11 cellular contexts compared by ENCODE assay signal in the genomic region with DNA sequence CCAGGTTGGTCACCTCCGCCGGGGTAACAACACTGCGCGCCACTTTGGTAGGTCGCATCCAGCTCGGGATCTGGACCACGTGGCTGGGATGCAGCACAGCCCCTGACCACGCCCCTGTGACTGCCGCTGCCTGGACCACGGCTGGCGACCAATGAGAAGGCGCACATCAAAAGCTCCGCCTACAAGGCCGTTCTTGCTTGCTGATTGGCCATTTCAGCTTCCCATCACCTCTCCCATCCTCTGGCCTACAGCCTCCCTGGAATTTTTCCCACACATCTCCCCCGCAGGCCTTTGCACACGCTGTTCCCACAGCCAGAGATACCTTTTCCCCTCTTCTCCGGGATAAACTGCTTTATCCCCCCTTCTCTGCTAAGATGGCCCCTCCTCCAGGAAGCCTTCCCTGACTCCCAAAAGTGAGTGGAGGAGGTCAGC. TPM values are rescaled to one million over a fixed set of nuclear protein-coding genes. Genes with fewer than 3 reads are reported as not detected.
DNase-seq lines count a peak whose midpoint lies in the region; TF ChIP-seq lines count a peak whose summit lies in the region.
"Had no signal": no experiment of that assay in that cellular context is flagged by ENCODE, and none has a peak within 500 bp of the region (broad histone marks: within the 10 kb centered on the region; RNA-seq: fewer than 3 reads in every experiment).

No MANE protein-coding gene starts in this region.

- peak overlapping the region; percentile 41 for H3K4me3 ChIP-seq in HUES6 (ENCODE audit: low read depth, low read length)
- H3K4me3 ChIP-seq in astrocyte of the spinal cord (ENCODE audit: low read depth, low read length), result no peak overlapping the region
- no peak overlapping the region for H3K4me3 ChIP-seq in Peyer's patch

- no peak overlapping the region for H3K9ac ChIP-seq in HUES6 (ENCODE audit: low read length)

- H3K9me3 ChIP-seq in HUES6 (ENCODE audit: control insufficient read depth, insufficient read depth, low read depth, low read length) (no peaks in the 10 kb centered on the region), Peyer's patch (no peaks in the 10 kb centered on the region)

- H3K36me3 ChIP-seq in HUES6 (ENCODE audit: control insufficient read depth, insufficient read depth, low read length) (no peaks in the 10 kb centered on the region), Peyer's patch (no peaks in the 10 kb centered on the region)

- DNase-seq in COLO668 (lab: John Stamatoyannopoulos, UW; ENCODE audit: unreplicated experiment) (peak; percentile 18), astrocyte of the spinal cord (ENCODE audit: low read depth, low spot score) (peak; percentile 16), iris pigment epithelial cell (ENCODE audit: low read depth) (peak; percentile 65), Peyer's patch (no peak), activated gamma-delta T cell treated with Interleukin-2 at 50 U/mL for 16 hours (no peak), DMS53 (lab: John Stamatoyannopoulos, UW) (no peak), OCI-M2 (lab: John Stamatoyannopoulos, UW; ENCODE audit: unreplicated experiment) (no peak)
- DNase-seq: amniotic stem cell; NCI-H1694 treated with DMSO at 0.1 percent for 48 hours; stimulated activated naive CD4-positive, alpha-beta T cell had no signal

- in situ Hi-C loops in astrocyte of the spinal cord (cut with HindIII; ENCODE audit: low sequenced_read_pairs), result no loop called here

- H3K27ac ChIP-seq in HUES6 (ENCODE audit: low read depth, low read length), result no peak overlapping the region
- H3K27ac ChIP-seq in Peyer's patch, result no peak overlapping the region

- no peak for TF ChIP-seq POLR2A in Peyer's patch (IDR thresholded peaks at IDR 0.05)

- TF ChIP-seq CTCF in astrocyte of the spinal cord (IDR thresholded peaks at IDR 0.05; ENCODE audit: low read depth, low read length), result no peak
- TF ChIP-seq CTCF in Peyer's patch (IDR thresholded peaks at IDR 0.05), result no peak

- H3K27me3 ChIP-seq in HUES6 (ENCODE audit: control insufficient read depth, insufficient read depth, low read length) (0 out of 2 replicates have a peak, but pooled peaks cover 4% of the 10 kb centered on the region), Peyer's patch (no peaks in the 10 kb centered on the region)

- H3K4me1 ChIP-seq in HUES6 (ENCODE audit: control insufficient read depth, insufficient read depth, low read length) (peaks cover 3% of the 10 kb centered on the region; the same call in 1 of the 2 replicates), Peyer's patch (no peaks in the 10 kb centered on the region)

RNA-seq across cellular contexts. Expression of a gene that starts 12.5 kb away (rescaled TPM):
- 10 to 100 TPM; 23.9 to 71.8 (median 48.7) TPM for total RNA-seq in Peyer's patch

RNA-seq across cellular contexts. Expression of a gene that starts 18.6 kb away (rescaled TPM):
- total RNA-seq in Peyer's patch, result under 1 TPM; 0.38 to 0.83 (median 0.62) TPM

RNA-seq across cellular contexts. Expression of a gene that starts 44.5 kb away (rescaled TPM):
- 10 to 100 TPM in 1 of 4 donors, 1 to 10 TPM in 3; 2.3 to 41.3 (median 5.3) TPM for total RNA-seq in Peyer's patch

Comparison
In these comparisons a context has a peak if more than half of its experiments do, and no peak if none do; other contexts are left out.
1. DNase-seq: peak in COLO668 (single experiment), astrocyte of the spinal cord (single experiment) and iris pigment epithelial cell (single experiment); none in Peyer's patch (0 of 3), activated gamma-delta T cell treated with Interleukin-2 at 50 U/mL for 16 hours (single experiment), DMS53 (single experiment) and OCI-M2 (single experiment).